Comparison of ENCODE assay signal across 16 cellular contexts in genomic region chr2:132632000-132632649, GRCh38. TPM values are rescaled to one million over a fixed set of nuclear protein-coding genes. Genes with fewer than 3 reads are reported as not detected.
DNase-seq lines count a peak whose midpoint lies in the region; ATAC-seq, FAIRE-seq and TF ChIP-seq lines count a peak whose summit lies in the region.
"Had no signal": no experiment of that assay in that cellular context is flagged by ENCODE, and none has a peak within 500 bp of the region (broad histone marks: within the 10 kb centered on the region; RNA-seq: fewer than 3 reads in every experiment).

No MANE protein-coding gene starts in this region.

- no peaks in the 10 kb centered on the region for H3K36me3 Mint-ChIP-seq in activated T-helper 2 cell treated with anti-CD3 and anti-CD28 coated beads, Interferon-gamma antibody, Interleukin-2, Interleukin-4, amounts not matched to agents 10 μg/mL and 5 μg/mL and 100 μg/mL, durations not matched to agents 14 hours and 24 hours and 36 hours (ENCODE audit: low read depth)

- no peak overlapping the region for H3K4me3 Mint-ChIP-seq in activated T-helper 2 cell treated with anti-CD3 and anti-CD28 coated beads, Interferon-gamma antibody, Interleukin-2, Interleukin-4, amounts not matched to agents 10 μg/mL and 5 μg/mL and 100 μg/mL, durations not matched to agents 14 hours and 24 hours and 36 hours (ENCODE audit: low read depth)

- H3K4me1 Mint-ChIP-seq in activated T-helper 2 cell treated with anti-CD3 and anti-CD28 coated beads, Interferon-gamma antibody, Interleukin-2, Interleukin-4, amounts not matched to agents 10 μg/mL and 5 μg/mL and 100 μg/mL, durations not matched to agents 14 hours and 24 hours and 36 hours (ENCODE audit: low read depth), result no peaks in the 10 kb centered on the region

- no peak for TF ChIP-seq EP300 in A549 (IDR thresholded peaks at IDR 0.05)

- no peak for TF ChIP-seq POLR2A in A549 (IDR thresholded peaks at IDR 0.05; ENCODE audit: low read length)

- 49% methylated on average over 6 of the region's 6 CpGs for WGBS in A549 (ENCODE audit: missing lambda C conversion rate)

- H3K4me2 ChIP-seq in A549, result peak overlapping the region; percentile 46; the same call in 2 of the 3 replicates

- CTCF ChIA-PET in A549 (lab: Yijun Ruan, JAX), result no interaction called here

- H3K9ac ChIP-seq in colonic mucosa (ENCODE audit: low read depth in 2 of 2, low read length in 2 of 2), result no peak overlapping the region

- H3K27ac ChIP-seq in A549, result peak overlapping the region in 1 of 2 experiments; percentile 51; a peak in 3 of 6 replicates
- peak overlapping the region; percentile 54 for H3K27ac ChIP-seq in colonic mucosa
- H3K27ac ChIP-seq: foreskin keratinocyte had no signal

- TF ChIP-seq CTCF in A549 (IDR thresholded peaks at IDR 0.05) (no peak), colonic mucosa (IDR thresholded peaks at IDR 0.05) (no peak), mucosa of descending colon (IDR thresholded peaks at IDR 0.05) (no peak), GM20000 (IDR thresholded peaks at IDR 0.05; ENCODE audit: extremely low read depth, missing control alignments) (no peak)

- H3K27ac Mint-ChIP-seq in activated T-helper 2 cell treated with anti-CD3 and anti-CD28 coated beads, Interferon-gamma antibody, Interleukin-2, Interleukin-4, amounts not matched to agents 10 μg/mL and 5 μg/mL and 100 μg/mL, durations not matched to agents 14 hours and 24 hours and 36 hours, result no peak overlapping the region

- H3K4me1 ChIP-seq in A549 (peaks cover 21% of the 10 kb centered on the region), colonic mucosa (peaks cover 5% of the 10 kb centered on the region), mucosa of descending colon (ENCODE audit: low read depth) (peaks cover 22% of the 10 kb centered on the region)
- H3K4me1 ChIP-seq: foreskin keratinocyte had no signal

- FAIRE-seq in A549 (lab: Jason Lieb, UNC), result no peak
- FAIRE-seq: A204.1 had no signal

- intact Hi-C loops in colonic mucosa (cut with DNase I) (no loop called here), mucosa of descending colon (cut with DNase I, micrococcal nuclease) (no loop called here)
- intact Hi-C loops in activated T-helper 2 cell treated with anti-CD3 and anti-CD28 coated beads, Interferon-gamma antibody, Interleukin-2, Interleukin-4, amounts not matched to agents 10 μg/mL and 5 μg/mL and 100 μg/mL, durations not matched to agents 14 hours and 24 hours and 36 hours (cut with micrococcal nuclease), result no loop called here

- H3K4me3 ChIP-seq in A549 (no peak overlapping the region), colonic mucosa (no peak overlapping the region), mucosa of descending colon (no peak overlapping the region)
- H3K4me3 ChIP-seq: lung had no signal

- no peaks in the 10 kb centered on the region for H3K27me3 ChIP-seq in colonic mucosa
- H3K27me3 ChIP-seq: foreskin keratinocyte had no signal

- peak in 1 of 2 experiments; percentile 19 for DNase-seq in A549 (ENCODE audit: low read depth in 1 of 2, low spot score in 1 of 2)
- peak; percentile 30 for DNase-seq in HuH-7.5 (ENCODE audit: low spot score)
- DNase-seq in colonic mucosa, result peak; percentile 59
- peak in 2 of 3 donors; percentile 44 to 46 for DNase-seq in mucosa of descending colon
- no peak for DNase-seq in activated gamma-delta T cell (lab: John Stamatoyannopoulos, UW)
- DNase-seq in activated T-helper 2 cell treated with anti-CD3 and anti-CD28 coated beads, Interferon-gamma antibody, Interleukin-2, Interleukin-4, amounts not matched to agents 10 μg/mL and 5 μg/mL and 100 μg/mL, durations not matched to agents 14 hours and 24 hours and 36 hours (ENCODE audit: low spot score), result no peak
- DNase-seq in activated naive CD4-positive, alpha-beta T cell treated with anti-CD3 and anti-CD28 coated beads, Interleukin-2, amount 50 U/mL, for 16 hours, result no peak
- DNase-seq in GM20000 (ENCODE audit: low spot score), result no peak
- DNase-seq: activated T-cell treated with anti-CD3 and anti-CD28 coated beads, Interleukin-2, amount 50 U/mL, for 1 hour; cerebellar nuclear complex; DND-41; NCI-H2081; OCI-M1 had no signal

- no peaks in the 10 kb centered on the region for H3K9me3 Mint-ChIP-seq in activated T-helper 2 cell treated with anti-CD3 and anti-CD28 coated beads, Interferon-gamma antibody, Interleukin-2, Interleukin-4, amounts not matched to agents 10 μg/mL and 5 μg/mL and 100 μg/mL, durations not matched to agents 14 hours and 24 hours and 36 hours

- no peak for TF ChIP-seq RAD21 in A549 (conservative IDR thresholded peaks at IDR 0.05 in 1 of 2, IDR thresholded peaks at IDR 0.05 in 1 of 2)

- peak in 1 of 2 experiments; percentile 39; a peak in 2 of 6 replicates for ATAC-seq in A549
- ATAC-seq in mucosa of descending colon, result peak; percentile 85
- ATAC-seq: foreskin keratinocyte had no signal

- H3K27me3 Mint-ChIP-seq in activated T-helper 2 cell treated with anti-CD3 and anti-CD28 coated beads, Interferon-gamma antibody, Interleukin-2, Interleukin-4, amounts not matched to agents 10 μg/mL and 5 μg/mL and 100 μg/mL, durations not matched to agents 14 hours and 24 hours and 36 hours (ENCODE audit: low read depth), result no peaks in the 10 kb centered on the region

- POLR2A ChIA-PET in A549 (lab: Yijun Ruan, JAX), result no interaction called here

- no peaks in the 10 kb centered on the region for H3K9me3 ChIP-seq in A549
- no peaks in the 10 kb centered on the region for H3K9me3 ChIP-seq in colonic mucosa
- no peaks in the 10 kb centered on the region for H3K9me3 ChIP-seq in mucosa of descending colon

- H3K36me3 ChIP-seq in colonic mucosa, result no peaks in the 10 kb centered on the region
- no peaks in the 10 kb centered on the region for H3K36me3 ChIP-seq in mucosa of descending colon (ENCODE audit: low read depth)

TF ChIP-seq in A549, 52 proteins besides CTCF, POLR2A, EP300 and RAD21:
- TF ChIP-seq HOXA7 (CRISPR knock-in tag; IDR thresholded peaks at IDR 0.05) (no peak), TFCP2L1 (CRISPR knock-in tag; IDR thresholded peaks at IDR 0.05) (no peak), RNF2 (IDR thresholded peaks at IDR 0.05; ENCODE audit: borderline replicate concordance, low read depth) (no peak)

RNA-seq across cellular contexts. Expression of gene LYPD1, which starts 37.9 kb away (rescaled TPM):
- polyA plus RNA-seq in A549 (2011; rRNA removed) (3.6 TPM in 2 replicates), A549 (2017; fragmentation: RNase III; extraction: RNeasy Plus Mini Kit Qiagen cat#74134 plus additional on column Dnase treatment) (12.0 to 13.7 TPM (median 13.7 TPM) in 3 replicates)
- 6.6 and 8.2 TPM in 2 replicates for polyA plus RNA-seq in A549 (2012; cell fraction: cytosol; rRNA removed)
- 5.6 and 5.8 TPM in 2 replicates for polyA plus RNA-seq in A549 (2012; cell fraction: nucleus; rRNA removed)
- 3.5 and 5.6 TPM in 2 replicates for polyA minus RNA-seq in A549 (2011; rRNA and poly(A)+ RNA removed)
- total RNA-seq in colonic mucosa (under 1 TPM in 1 of 2 donors, not detected in 1; 0.66 TPM), mucosa of descending colon (1 to 10 TPM in 2 of 3 donors, not detected in 1; 1.8 to 3.2 TPM)
- not detected in 2 replicates for total RNA-seq in activated T-helper 2 cell treated with anti-CD3 and anti-CD28 coated beads, Interferon-gamma antibody, Interleukin-2, Interleukin-4, amounts not matched to agents 10 μg/mL and 5 μg/mL and 100 μg/mL, durations not matched to agents 14 hours and 24 hours and 36 hours
- total RNA-seq: foreskin keratinocyte had no signal

Comparison
In these comparisons a context has a peak if more than half of its experiments do, and no peak if none do; other contexts are left out.
1. DNase-seq: peak in HuH-7.5 (single experiment), colonic mucosa (single experiment) and mucosa of descending colon (2 of 3); none in activated gamma-delta T cell (single experiment), activated T-helper 2 cell treated with anti-CD3 and anti-CD28 coated beads, Interferon-gamma antibody, Interleukin-2, Interleukin-4, amounts not matched to agents 10 μg/mL and 5 μg/mL and 100 μg/mL, durations not matched to agents 14 hours and 24 hours and 36 hours (single experiment), activated naive CD4-positive, alpha-beta T cell treated with anti-CD3 and anti-CD28 coated beads, Interleukin-2, amount 50 U/mL, for 16 hours (single experiment) and GM20000 (single experiment).